Comparison of ENCODE assay signal across 17 cellular contexts in the genomic region with DNA sequence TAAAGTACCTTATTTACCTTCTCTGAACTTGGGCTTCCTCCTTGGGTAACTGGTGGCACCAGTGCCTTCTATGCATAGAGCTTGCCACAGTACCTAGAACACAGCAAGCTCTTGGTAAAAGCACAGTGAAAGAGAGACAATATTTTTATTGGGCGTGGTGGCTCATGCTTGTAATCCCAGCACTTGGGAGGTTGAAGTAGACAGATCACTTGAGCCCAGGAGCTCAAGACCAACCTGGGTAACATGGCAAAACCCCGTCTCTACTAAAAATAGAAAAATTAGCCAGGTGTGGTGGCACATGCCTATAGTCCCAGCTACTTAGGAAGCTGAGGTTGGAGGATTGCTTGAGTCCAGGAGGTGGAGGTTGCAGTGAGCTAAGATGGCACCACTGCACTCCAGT.
"Had no signal": no experiment of that assay in that cellular context is flagged by ENCODE, and none has a peak within 500 bp of the region (broad histone marks: within the 10 kb centered on the region; RNA-seq: fewer than 3 reads in every experiment).

No MANE protein-coding gene starts in this region.

- H3K9me3 ChIP-seq: colonic mucosa, sigmoid colon had no signal

- ATAC-seq: activated naive CD4-positive, alpha-beta T cell treated with anti-CD3 and anti-CD28 coated beads, Interleukin-2, amount 50 U/mL, for 72 hours; stimulated activated memory B cell treated with anti-CD40 and anti-IgM and Interleukin-4, amounts not matched to agents 10 μg/mL and 1 μg/mL and 100 μg/mL, for 72 hours had no signal

- H3K27me3 ChIP-seq: colonic mucosa, sigmoid colon had no signal

- H3K4me1 ChIP-seq: colonic mucosa had no signal

- H3K27ac ChIP-seq: WERI-Rb-1 had no signal

- DNase-seq: activated CD4-positive, alpha-beta T cell treated with anti-CD3 and anti-CD28 coated beads for 1 hour; activated CD4-positive, alpha-beta T cell treated with anti-CD3 and anti-CD28 coated beads, Interleukin-2, amount 50 U/mL, for 1 hour; activated T-cell treated with anti-CD3 and anti-CD28 coated beads, Interleukin-2, amount 50 U/mL, for 1 hour; aorta; colonic mucosa; hippocampal formation; kidney glomerular epithelial cell; mesendoderm; naive B cell; nucleus accumbens; sigmoid colon; stimulated activated CD4-positive, alpha-beta T cell treated with anti-CD3 and anti-CD28 coated beads, Interleukin-15, amount 100 ng/mL, for 24 hours; T-helper 1 cell; WERI-Rb-1 had no signal

- H3K4me3 ChIP-seq: colonic mucosa, sigmoid colon, smooth muscle cell had no signal

- H3K36me3 ChIP-seq: colonic mucosa, sigmoid colon, WERI-Rb-1 had no signal
